In genomic region chr3:195070321-195070720, GRCh38 we compare ENCODE assay signal across 30 cellular contexts.
"Had no signal": no experiment of that assay in that cellular context is flagged by ENCODE, and none has a peak within 500 bp of the region (broad histone marks: within the 10 kb centered on the region; RNA-seq: fewer than 3 reads in every experiment).

No MANE protein-coding gene starts in this region.

- H3K4me1 Mint-ChIP-seq: activated CD4-positive, alpha-beta T cell treated with anti-CD3 and anti-CD28 coated beads, Interleukin-2, amount 10 ng/mL, durations not matched to agents 24 days and 14 days; T-cell had no signal

- H3K4me3 Mint-ChIP-seq: activated CD4-positive, alpha-beta memory T cell treated with anti-CD3 and anti-CD28 coated beads for 36 hours; activated CD4-positive, alpha-beta T cell treated with anti-CD3 and anti-CD28 coated beads, Interleukin-2, amount 10 ng/mL, durations not matched to agents 24 days and 14 days; activated T-helper 1 cell treated with anti-CD3 and anti-CD28 coated beads, Interleukin-12 subunit alpha, Interleukin-12 subunit beta, Interleukin-2, Interleukin-4 antibody, amounts not matched to agents 30 ng/mL and 10 ng/mL and 1 ng/mL, durations not matched to agents 14 hours and 24 hours and 36 hours; central memory CD8-positive, alpha-beta T cell; stimulated activated memory B cell treated with anti-CD40 and anti-IgM and Interleukin-4, amounts not matched to agents 10 μg/mL and 1 μg/mL and 100 μg/mL, for 72 hours; T-cell; T-helper 2 cell treated with Interferon-gamma antibody and Interleukin-4, amounts not matched to agents 5 μg/mL and 100 μg/mL, for 36 hours had no signal

- H3K36me3 Mint-ChIP-seq: activated CD4-positive, alpha-beta memory T cell treated with anti-CD3 and anti-CD28 coated beads for 36 hours had no signal

- H3K4me1 ChIP-seq: breast epithelium, esophagus squamous epithelium, tibial artery, uterus had no signal

- H3K9me3 Mint-ChIP-seq: activated CD4-positive, alpha-beta memory T cell treated with anti-CD3 and anti-CD28 coated beads for 36 hours; activated CD4-positive, alpha-beta T cell treated with anti-CD3 and anti-CD28 coated beads, Interleukin-2, amount 10 ng/mL, durations not matched to agents 24 days and 14 days; activated T-helper 1 cell treated with anti-CD3 and anti-CD28 coated beads, Interleukin-12 subunit alpha, Interleukin-12 subunit beta, Interleukin-2, Interleukin-4 antibody, amounts not matched to agents 30 ng/mL and 10 ng/mL and 1 ng/mL, durations not matched to agents 14 hours and 24 hours and 36 hours; central memory CD8-positive, alpha-beta T cell; stimulated activated memory B cell treated with anti-CD40 and anti-IgM and Interleukin-4, amounts not matched to agents 10 μg/mL and 1 μg/mL and 100 μg/mL, for 72 hours; T-cell; T-helper 2 cell treated with Interferon-gamma antibody and Interleukin-4, amounts not matched to agents 5 μg/mL and 100 μg/mL, for 36 hours had no signal

- ATAC-seq: sciatic nerve; stimulated activated memory B cell treated with anti-CD40 and anti-IgM and Interleukin-4, amounts not matched to agents 10 μg/mL and 1 μg/mL and 100 μg/mL, for 72 hours; T-cell had no signal

- H3K27me3 Mint-ChIP-seq: activated CD4-positive, alpha-beta memory T cell treated with anti-CD3 and anti-CD28 coated beads for 36 hours; activated CD4-positive, alpha-beta T cell treated with anti-CD3 and anti-CD28 coated beads, Interleukin-2, amount 10 ng/mL, durations not matched to agents 24 days and 14 days; central memory CD8-positive, alpha-beta T cell; progenitor cell of endocrine pancreas; stimulated activated memory B cell treated with anti-CD40 and anti-IgM and Interleukin-4, amounts not matched to agents 10 μg/mL and 1 μg/mL and 100 μg/mL, for 72 hours; T-cell had no signal

- H3K4me3 ChIP-seq: breast epithelium, esophagus squamous epithelium, heart right ventricle, ovary, smooth muscle cell, stomach, tibial artery, uterus had no signal

- DNase-seq: activated CD4-positive, alpha-beta memory T cell treated with anti-CD3 and anti-CD28 coated beads for 36 hours; activated CD4-positive, alpha-beta T cell treated with anti-CD3 and anti-CD28 coated beads, Interleukin-2, amount 10 ng/mL, durations not matched to agents 24 days and 14 days; activated gamma-delta T cell treated with Interleukin-2 at 50 U/mL for 16 hours; activated naive CD4-positive, alpha-beta T cell treated with anti-CD3 and anti-CD28 coated beads, Interleukin-2, amount 50 U/mL, for 16 hours; dermis blood vessel endothelial cell; effector CD4-positive, alpha-beta T cell; esophagus squamous epithelium; foreskin melanocyte; heart right ventricle; retina; stimulated activated CD4-positive, alpha-beta T cell treated with anti-CD3 and anti-CD28 coated beads, Interleukin-1b, Interleukin-23, amount 100 ng/mL, for 48 hours; stimulated activated CD4-positive, alpha-beta T cell treated with anti-CD3 and anti-CD28 coated beads, Interleukin-4, amount 100 ng/mL, for 4 hours; stimulated activated CD8-positive, alpha-beta memory T cell treated with anti-CD3 and anti-CD28 coated beads, Interleukin-4, amount 100 ng/mL, for 48 hours; T-cell had no signal

- H3K27me3 ChIP-seq: breast epithelium, esophagus squamous epithelium, heart right ventricle, ovary, stomach, tibial artery, uterus had no signal

- H3K27ac Mint-ChIP-seq: activated CD4-positive, alpha-beta memory T cell treated with anti-CD3 and anti-CD28 coated beads for 36 hours; activated CD4-positive, alpha-beta T cell treated with anti-CD3 and anti-CD28 coated beads, Interleukin-2, amount 10 ng/mL, durations not matched to agents 24 days and 14 days; activated T-helper 1 cell treated with anti-CD3 and anti-CD28 coated beads, Interleukin-12 subunit alpha, Interleukin-12 subunit beta, Interleukin-2, Interleukin-4 antibody, amounts not matched to agents 30 ng/mL and 10 ng/mL and 1 ng/mL, durations not matched to agents 14 hours and 24 hours and 36 hours; stimulated activated memory B cell treated with anti-CD40 and anti-IgM and Interleukin-4, amounts not matched to agents 10 μg/mL and 1 μg/mL and 100 μg/mL, for 72 hours; T-cell; T-helper 2 cell treated with Interferon-gamma antibody and Interleukin-4, amounts not matched to agents 5 μg/mL and 100 μg/mL, for 36 hours had no signal

- H3K27ac ChIP-seq: breast epithelium, epithelial cell of prostate, esophagus squamous epithelium, ovary, tibial artery, uterus had no signal

- FAIRE-seq: colon, endometrium, islet of Langerhans had no signal

- H3K9me3 ChIP-seq: breast epithelium, esophagus squamous epithelium, heart right ventricle, ovary, stomach, tibial artery, uterus had no signal

- H3K36me3 ChIP-seq: breast epithelium, ovary, uterus had no signal
